Comparison of ENCODE assay signal across 33 cellular contexts in the genomic region with DNA sequence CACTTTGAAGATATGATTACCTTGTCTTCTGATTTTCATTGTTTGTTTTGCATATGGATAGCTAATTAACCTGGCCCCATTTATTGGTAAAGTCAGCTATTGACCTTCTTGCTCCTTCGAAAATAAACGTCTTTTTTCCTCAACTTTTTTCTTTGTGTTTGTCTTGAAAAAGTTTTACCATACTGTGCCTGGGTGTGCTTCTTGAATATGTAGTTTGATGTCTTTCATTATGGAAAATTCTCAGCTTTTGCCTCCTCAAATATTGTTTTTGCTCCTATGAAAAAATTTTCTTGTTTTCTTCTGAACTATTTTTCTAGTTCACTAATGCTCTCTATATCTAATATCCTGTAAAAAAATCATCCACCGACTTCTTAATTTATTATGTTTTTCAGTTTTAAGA. TPM values are rescaled to one million over a fixed set of nuclear protein-coding genes. Genes with fewer than 3 reads are reported as not detected.
DNase-seq lines count a peak whose midpoint lies in the region; ATAC-seq, FAIRE-seq and TF ChIP-seq lines count a peak whose summit lies in the region.
"Had no signal": no experiment of that assay in that cellular context is flagged by ENCODE, and none has a peak within 500 bp of the region (broad histone marks: within the 10 kb centered on the region; RNA-seq: fewer than 3 reads in every experiment).

No MANE protein-coding gene starts in this region.

- CTCF ChIA-PET in HEK293 (lab: Yijun Ruan, JAX) = no interaction called here

- H3K4me3 ChIP-seq in HEK293 (ENCODE audit: low read depth, low read length) (no peak overlapping the region), body of pancreas (no peak overlapping the region)
- H3K4me3 ChIP-seq: A549; BLaER1; BLaER1 treated with 17β-estradiol and CSF1 and Interleukin-3, amounts not matched to agents 10 nM and 100 nM had no signal

- H3K36me3 ChIP-seq in HEK293 (ENCODE audit: control insufficient read depth in 2 of 2, insufficient read depth in 1 of 2, low read length in 2 of 2) = peaks cover 0 to 7% of the 10 kb centered on the region in 2 experiments; a peak in 2 of 3 replicates
- H3K36me3 ChIP-seq in body of pancreas (replicated peaks in 1 of 2; ENCODE audit: insufficient read depth in 1 of 2, low read depth in 2 of 2) = no peaks in the 10 kb centered on the region
- H3K36me3 ChIP-seq: BE2C; BLaER1; BLaER1 treated with 17β-estradiol and CSF1 and Interleukin-3, amounts not matched to agents 10 nM and 100 nM had no signal

- TF ChIP-seq CTCF in D721Med (IDR thresholded peaks at IDR 0.05; ENCODE audit: insufficient read depth, missing control alignments) (no peak), HEK293 (tag by site-specific recombination; IDR thresholded peaks at IDR 0.05) (no peak), body of pancreas (IDR thresholded peaks at IDR 0.05) (no peak)

- FAIRE-seq in D721Med (lab: Jason Lieb, UNC) = peak; percentile 81
- FAIRE-seq: A204.1, A549 had no signal

- H3K9me3 ChIP-seq in HEK293 (ENCODE audit: control insufficient read depth, insufficient read depth, low read depth, low read length) = no peaks in the 10 kb centered on the region
- no peaks in the 10 kb centered on the region for H3K9me3 ChIP-seq in body of pancreas
- H3K9me3 ChIP-seq: A549; BE2C; BLaER1; BLaER1 treated with 17β-estradiol and CSF1 and Interleukin-3, amounts not matched to agents 10 nM and 100 nM; Caco-2 had no signal

- TF ChIP-seq POLR2A in body of pancreas (IDR thresholded peaks at IDR 0.05) = no peak

- no peaks in the 10 kb centered on the region for H3K27me3 ChIP-seq in body of pancreas
- H3K27me3 ChIP-seq: BE2C; BLaER1; BLaER1 treated with 17β-estradiol and CSF1 and Interleukin-3, amounts not matched to agents 10 nM and 100 nM had no signal

- intact Hi-C loops in body of pancreas (cut with DNase I) = no loop called here

- H3K4me1 ChIP-seq in HEK293 (ENCODE audit: control insufficient read depth, insufficient read depth, low read length) (no peaks in the 10 kb centered on the region), body of pancreas (no peaks in the 10 kb centered on the region)
- H3K4me1 ChIP-seq: A549; BE2C; BLaER1; BLaER1 treated with 17β-estradiol and CSF1 and Interleukin-3, amounts not matched to agents 10 nM and 100 nM; Caco-2 had no signal

- H3K27ac ChIP-seq in HEK293 (ENCODE audit: extremely low read depth, low read depth, low read length) (no peak overlapping the region), body of pancreas (no peak overlapping the region)
- H3K27ac ChIP-seq: 22Rv1; A549; BLaER1; BLaER1 treated with 17β-estradiol and CSF1 and Interleukin-3, amounts not matched to agents 10 nM and 100 nM; C4-2B had no signal

- ATAC-seq in body of pancreas (no peak), HG02798 (IDR thresholded peaks at IDR 0.05; ENCODE audit: poor library complexity, unreplicated experiment) (no peak)
- ATAC-seq: A549; CD8-positive, alpha-beta T cell had no signal

- DNase-seq in D721Med (ENCODE audit: insufficient read length, low spot score) (no peak), body of pancreas (no peak)
- DNase-seq: 8988T; ACHN; AML-193; BE2C; C1 segment of cervical spinal cord; Caco-2; Calu3; CD4-positive, alpha-beta memory T cell; CD4-positive, alpha-beta T cell; CD4-positive, CD25-positive, alpha-beta regulatory T cell; CD8-positive, alpha-beta memory T cell; CD8-positive, alpha-beta T cell; COR-L47; DMS 273 treated with DMSO at 0.1 percent for 48 hours; DMS153; DMS53; DMS79; DMS79 treated with DMSO at 0.1 percent for 48 hours; DND-41; EL had no signal

- POLR2A ChIA-PET in HEK293 (lab: Yijun Ruan, JAX) = no interaction called here

- 58 to 66% methylated on average over 3 of the region's 3 CpGs for WGBS in body of pancreas, 2 donors

TF ChIP-seq in HEK293, 187 proteins besides CTCF, POLR2A, EP300 and RAD21:
- TF ChIP-seq, protein P1, sequence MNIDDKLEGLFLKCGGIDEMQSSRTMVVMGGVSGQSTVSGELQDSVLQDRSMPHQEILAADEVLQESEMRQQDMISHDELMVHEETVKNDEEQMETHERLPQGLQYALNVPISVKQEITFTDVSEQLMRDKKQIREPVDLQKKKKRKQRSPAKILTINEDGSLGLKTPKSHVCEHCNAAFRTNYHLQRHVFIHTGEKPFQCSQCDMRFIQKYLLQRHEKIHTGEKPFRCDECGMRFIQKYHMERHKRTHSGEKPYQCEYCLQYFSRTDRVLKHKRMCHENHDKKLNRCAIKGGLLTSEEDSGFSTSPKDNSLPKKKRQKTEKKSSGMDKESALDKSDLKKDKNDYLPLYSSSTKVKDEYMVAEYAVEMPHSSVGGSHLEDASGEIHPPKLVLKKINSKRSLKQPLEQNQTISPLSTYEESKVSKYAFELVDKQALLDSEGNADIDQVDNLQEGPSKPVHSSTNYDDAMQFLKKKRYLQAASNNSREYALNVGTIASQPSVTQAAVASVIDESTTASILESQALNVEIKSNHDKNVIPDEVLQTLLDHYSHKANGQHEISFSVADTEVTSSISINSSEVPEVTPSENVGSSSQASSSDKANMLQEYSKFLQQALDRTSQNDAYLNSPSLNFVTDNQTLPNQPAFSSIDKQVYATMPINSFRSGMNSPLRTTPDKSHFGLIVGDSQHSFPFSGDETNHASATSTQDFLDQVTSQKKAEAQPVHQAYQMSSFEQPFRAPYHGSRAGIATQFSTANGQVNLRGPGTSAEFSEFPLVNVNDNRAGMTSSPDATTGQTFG (tag by site-specific recombination; IDR thresholded peaks at IDR 0.05; ENCODE audit: borderline replicate concordance) = no peak
- TF ChIP-seq ZNF830 (tag by site-specific recombination; IDR thresholded peaks at IDR 0.05; ENCODE audit: low read depth) (no peak), ZNF558 (tag by site-specific recombination; IDR thresholded peaks at IDR 0.05) (peak; percentile 96), ZNF302 (tag by site-specific recombination; IDR thresholded peaks at IDR 0.05; ENCODE audit: low read depth) (no peak), ZNF645 (tag by site-specific recombination; IDR thresholded peaks at IDR 0.05) (no peak), ZNF266 (tag by site-specific recombination; IDR thresholded peaks at IDR 0.05; ENCODE audit: low read depth) (no peak), ZSCAN16 (tag by site-specific recombination; IDR thresholded peaks at IDR 0.05) (no peak), PRDM2 (tag by site-specific recombination; IDR thresholded peaks at IDR 0.05; ENCODE audit: borderline replicate concordance) (no peak)

RNA-seq across cellular contexts. Expression of gene LHX8, which starts 25.0 kb away (rescaled TPM):
- total RNA-seq in body of pancreas = not detected
- total RNA-seq: A172; A673; B cell; Caco-2; Calu3; CD4-positive, alpha-beta memory T cell; CD4-positive, alpha-beta T cell; CD4-positive, CD25-positive, alpha-beta regulatory T cell; CD8-positive, alpha-beta memory T cell; CD8-positive, alpha-beta T cell had no signal
